ENCODE assay signal across 11 cellular contexts in the genomic region with DNA sequence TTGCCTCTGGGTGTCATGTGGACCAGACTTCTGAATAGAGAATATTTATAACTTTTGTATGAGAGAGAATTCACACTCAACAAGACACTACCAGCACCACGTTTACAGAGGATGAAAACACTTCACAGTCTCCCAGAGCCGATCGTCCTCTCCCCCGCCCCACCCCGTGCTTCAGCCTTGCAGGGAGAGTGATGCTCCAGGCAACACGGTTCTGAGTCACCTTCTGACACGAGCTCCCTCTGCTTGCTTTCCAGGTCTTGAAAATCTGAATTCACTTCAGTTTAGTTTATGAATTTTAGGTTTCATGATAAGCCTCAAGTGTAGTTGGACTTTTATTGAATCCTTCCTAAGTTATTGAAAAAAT. TPM values are rescaled to one million over a fixed set of nuclear protein-coding genes. Genes with fewer than 3 reads are reported as not detected.
DNase-seq lines count a peak whose midpoint lies in the region; ATAC-seq and TF ChIP-seq lines count a peak whose summit lies in the region.
"Had no signal": no experiment of that assay in that cellular context is flagged by ENCODE, and none has a peak within 500 bp of the region (broad histone marks: within the 10 kb centered on the region; RNA-seq: fewer than 3 reads in every experiment).

No MANE protein-coding gene starts in this region.

- H3K9me3 Mint-ChIP-seq in T-helper 2 cell treated with Interferon-gamma antibody and Interleukin-4, amounts not matched to agents 5 μg/mL and 100 μg/mL, for 36 hours: no peaks in the 10 kb centered on the region
- H3K9me3 Mint-ChIP-seq in effector memory CD8-positive, alpha-beta T cell: no peaks in the 10 kb centered on the region
- H3K9me3 Mint-ChIP-seq in osteocyte (ENCODE audit: unreplicated experiment): no peaks in the 10 kb centered on the region

- H3K9me3 ChIP-seq in Panc1 (ENCODE audit: control insufficient read depth, insufficient read depth, low read depth, low read length): no peaks in the 10 kb centered on the region

- H3K36me3 ChIP-seq in Panc1 (ENCODE audit: control insufficient read depth, insufficient read depth, low read length): peaks cover 2% of the 10 kb centered on the region; the same call in 1 of the 2 replicates

- ATAC-seq in Panc1 (peak; percentile 75), HG03378 (IDR thresholded peaks at IDR 0.05; ENCODE audit: unreplicated experiment) (no peak), HG03135 (IDR thresholded peaks at IDR 0.05; ENCODE audit: unreplicated experiment) (no peak)
- no peak for ATAC-seq in effector memory CD8-positive, alpha-beta T cell (replicated peaks)

- H3K36me3 Mint-ChIP-seq in T-helper 2 cell treated with Interferon-gamma antibody and Interleukin-4, amounts not matched to agents 5 μg/mL and 100 μg/mL, for 36 hours (ENCODE audit: low read depth): peaks cover 52% of the 10 kb centered on the region
- peaks cover 45% of the 10 kb centered on the region for H3K36me3 Mint-ChIP-seq in effector memory CD8-positive, alpha-beta T cell (ENCODE audit: insufficient read depth)
- H3K36me3 Mint-ChIP-seq in osteocyte (ENCODE audit: unreplicated experiment): peaks cover 51% of the 10 kb centered on the region

- no peak overlapping the region for H3K4me3 Mint-ChIP-seq in T-helper 2 cell treated with Interferon-gamma antibody and Interleukin-4, amounts not matched to agents 5 μg/mL and 100 μg/mL, for 36 hours
- H3K4me3 Mint-ChIP-seq in effector memory CD8-positive, alpha-beta T cell: no peak overlapping the region
- no peak overlapping the region for H3K4me3 Mint-ChIP-seq in osteocyte (ENCODE audit: unreplicated experiment)

- CTCF ChIA-PET in Panc1 (lab: Charles Lee): interaction anchor here (0.6 kb wide), 1 partner anchor 99 kb away, joined by 3 read pairs; no protein-coding TSS in a partner anchor

- BruUV-seq in Panc1 (replicated peaks; lab: Mats Ljungman, UMichigan): no TSS peak

- intact Hi-C loops in Panc1 (cut with micrococcal nuclease; ENCODE audit: unreplicated experiment): no loop called here

- H3K27me3 Mint-ChIP-seq in T-helper 2 cell treated with Interferon-gamma antibody and Interleukin-4, amounts not matched to agents 5 μg/mL and 100 μg/mL, for 36 hours (ENCODE audit: low read depth): no peaks in the 10 kb centered on the region
- H3K27me3 Mint-ChIP-seq in effector memory CD8-positive, alpha-beta T cell: no peaks in the 10 kb centered on the region
- no peaks in the 10 kb centered on the region for H3K27me3 Mint-ChIP-seq in osteocyte (ENCODE audit: unreplicated experiment)

- H3K4me1 Mint-ChIP-seq in T-helper 2 cell treated with Interferon-gamma antibody and Interleukin-4, amounts not matched to agents 5 μg/mL and 100 μg/mL, for 36 hours (ENCODE audit: low read depth): peaks cover 2% of the 10 kb centered on the region
- peaks cover 36 to 45% of the 10 kb centered on the region in 2 donors for H3K4me1 Mint-ChIP-seq in effector memory CD8-positive, alpha-beta T cell (ENCODE audit: low read depth in 2 of 2)
- H3K4me1 Mint-ChIP-seq in osteocyte (ENCODE audit: unreplicated experiment): peaks cover 12% of the 10 kb centered on the region

- peak overlapping the region; percentile 58 for H3K27ac Mint-ChIP-seq in T-helper 2 cell treated with Interferon-gamma antibody and Interleukin-4, amounts not matched to agents 5 μg/mL and 100 μg/mL, for 36 hours
- peak overlapping the region; percentile 48 to 77 for H3K27ac Mint-ChIP-seq in effector memory CD8-positive, alpha-beta T cell
- H3K27ac Mint-ChIP-seq in osteocyte (ENCODE audit: unreplicated experiment): peak overlapping the region; percentile 67

- POLR2A ChIA-PET in Panc1 (lab: Charles Lee): no interaction called here

- no peaks in the 10 kb centered on the region for H3K27me3 ChIP-seq in Panc1 (ENCODE audit: control insufficient read depth, insufficient read depth, low read length)

- in situ Hi-C loops in Panc1 (cut with HindIII; ENCODE audit: low pct_unique_long_range_greater_than_20kb, low sequenced_read_pairs): no loop called here

- no peak overlapping the region for H3K4me3 ChIP-seq in Panc1 (ENCODE audit: low read depth in 2 of 2, low read length in 2 of 2)

- H3K4me1 ChIP-seq in Panc1 (ENCODE audit: control insufficient read depth, insufficient read depth, low read length): peaks cover 40% of the 10 kb centered on the region

- H3K27ac ChIP-seq in Panc1 (ENCODE audit: low read length): peak overlapping the region; percentile 48; the same call in 1 of the 2 replicates

- no peak for TF ChIP-seq CTCF in Panc1 (IDR thresholded peaks at IDR 0.05)
- no peak for TF ChIP-seq CTCF in osteocyte (IDR thresholded peaks at IDR 0.05)

- DNase-seq in T-helper 2 cell treated with Interferon-gamma antibody and Interleukin-4, amounts not matched to agents 5 μg/mL and 100 μg/mL, for 36 hours (ENCODE audit: low spot score): no peak
- DNase-seq in T-helper 2 cell (no peak), Panc1 (ENCODE audit: low read depth, low spot score) (no peak), osteocyte (ENCODE audit: extremely low spot score, unreplicated experiment) (no peak), KG1 (lab: John Stamatoyannopoulos, UW) (no peak)
- no peak for DNase-seq in effector memory CD8-positive, alpha-beta T cell
- DNase-seq: NCI-H2029 treated with DMSO at 0.1 percent for 48 hours had no signal

RNA-seq across cellular contexts. Expression of a gene that starts 59.8 kb away (rescaled TPM):
- total RNA-seq in Panc1 (2021; ENCODE audit: unreplicated experiment) (6.7 TPM), osteocyte (not detected in 2 replicates)
- polyA plus RNA-seq in Panc1 (2012; ENCODE audit: insufficient read length): 15.0 TPM
- total RNA-seq: lung microvascular endothelial cell, skeletal muscle tissue had no signal
